26 cellular contexts compared by ENCODE assay signal in the genomic region with DNA sequence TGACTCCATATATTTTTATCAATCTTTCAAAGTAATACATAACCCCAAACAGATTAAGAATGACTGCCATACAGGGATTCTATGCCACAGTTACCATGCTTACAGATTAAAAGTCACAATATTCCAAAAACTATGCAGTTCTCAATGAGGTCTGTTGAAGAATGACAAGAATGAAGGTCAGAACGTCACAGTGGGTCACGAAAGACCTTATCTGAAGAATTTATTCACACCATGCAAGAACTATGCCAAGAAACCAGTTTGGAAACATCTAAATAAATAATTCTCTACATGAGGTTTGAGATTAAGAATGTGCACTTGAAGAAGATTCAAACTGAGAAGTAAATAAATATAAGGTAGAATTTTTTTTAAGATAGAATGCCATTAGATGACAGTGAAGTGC.
A peak's percentile ranks its signal among the peaks of the same experiment; 100 is the strongest.
DNase-seq lines count a peak whose midpoint lies in the region; TF ChIP-seq lines count a peak whose summit lies in the region.
"Had no signal": no experiment of that assay in that cellular context is flagged by ENCODE, and none has a peak within 500 bp of the region (broad histone marks: within the 10 kb centered on the region; RNA-seq: fewer than 3 reads in every experiment).

No MANE protein-coding gene starts in this region.

- in situ Hi-C loops in Caki2 (cut with HindIII; ENCODE audit: low pct_unique_long_range_greater_than_20kb, low sequenced_read_pairs): no loop called here
- in situ Hi-C loops in GM13977 (cut with MboI; ENCODE audit: low pct_unique_long_range_greater_than_20kb, low sequenced_read_pairs, unreplicated experiment): no loop called here

- no peaks in the 10 kb centered on the region for H3K36me3 ChIP-seq in esophagus squamous epithelium
- H3K36me3 ChIP-seq: ascending aorta, right lobe of liver, stomach, tibial artery had no signal

- TF ChIP-seq POLR2A in esophagus squamous epithelium (IDR thresholded peaks at IDR 0.05): no peak

- 85 to 93% methylated on average over 2 of the region's 2 CpGs for WGBS in esophagus squamous epithelium, 2 donors

- H3K27ac ChIP-seq in esophagus squamous epithelium: no peak overlapping the region
- H3K27ac ChIP-seq: ascending aorta, right lobe of liver, RWPE1, stomach, tibial artery had no signal

- intact Hi-C loops in esophagus squamous epithelium (cut with DNase I): no loop called here

- H3K4me1 ChIP-seq in esophagus squamous epithelium: peaks cover 0 to 8% (median 4%) of the 10 kb centered on the region in 3 donors
- H3K4me1 ChIP-seq: ascending aorta, stomach had no signal

- no peaks in the 10 kb centered on the region for H3K9me3 ChIP-seq in esophagus squamous epithelium
- H3K9me3 ChIP-seq: ascending aorta, right lobe of liver, stomach, tibial artery had no signal

- no peaks in the 10 kb centered on the region for H3K27me3 ChIP-seq in esophagus squamous epithelium
- H3K27me3 ChIP-seq: ascending aorta, right lobe of liver, stomach, tibial artery had no signal

- TF ChIP-seq CTCF in retinal pigment epithelial cell (conservative IDR thresholded peaks at IDR 0.05; ENCODE audit: low read depth, low read length) (no peak), esophagus squamous epithelium (IDR thresholded peaks at IDR 0.05) (no peak), GM13977 (IDR thresholded peaks at IDR 0.05; ENCODE audit: extremely low read depth, insufficient read depth, missing control alignments) (no peak)

- DNase-seq in Caki2 (ENCODE audit: low read depth) (peak; percentile 9), NCI-H226 (peak; percentile 81), fibroblast of peridontal ligament (ENCODE audit: extremely low read depth) (peak; percentile 23), retinal pigment epithelial cell (ENCODE audit: low read depth) (peak; percentile 32), esophagus squamous epithelium (lab: John Stamatoyannopoulos, UW) (no peak), GM13977 (ENCODE audit: low spot score) (no peak)
- no peak for DNase-seq in activated T-cell treated with anti-CD3 and anti-CD28 coated beads, Interleukin-2, amount 50 U/mL, for 48 hours
- DNase-seq: activated B cell treated with CpG ODN at 0.5 μM for 24 hours; activated CD4-positive, alpha-beta T cell treated with anti-CD3 and anti-CD28 coated beads, Interleukin-2, amount 50 U/mL, for 48 hours; activated CD8-positive, alpha-beta memory T cell treated with anti-CD3 and anti-CD28 coated beads, Interleukin-2, amount 50 U/mL, for 4 hours; cerebellar nuclear complex; foreskin melanocyte; H9; hippocampal formation; left ventricle myocardium superior; NCI-H1092; NCI-H187 treated with DMSO at 0.1 percent for 48 hours; NCI-H2227 treated with DMSO at 0.1 percent for 48 hours; NCI-H774; right lobe of liver; stimulated activated CD4-positive, alpha-beta T cell treated with anti-CD3 and anti-CD28 coated beads, Interleukin-15, amount 100 ng/mL, for 24 hours; stomach; T-helper 9 cell; tibial artery had no signal

- H3K4me3 ChIP-seq in retinal pigment epithelial cell (ENCODE audit: low read length): no peak overlapping the region
- H3K4me3 ChIP-seq in esophagus squamous epithelium: no peak overlapping the region
- H3K4me3 ChIP-seq: ascending aorta, right lobe of liver, stomach, tibial artery had no signal

Comparison
In these comparisons a context has a peak if more than half of its experiments do, and no peak if none do; other contexts are left out.
1. DNase-seq: peak in Caki2 (single experiment), NCI-H226 (single experiment), fibroblast of peridontal ligament (single experiment) and retinal pigment epithelial cell (single experiment); none in activated T-cell treated with anti-CD3 and anti-CD28 coated beads, Interleukin-2, amount 50 U/mL, for 48 hours (0 of 2), esophagus squamous epithelium (single experiment) and GM13977 (single experiment).